In genomic region chr22:38923463-38924196, GRCh38 we compare ENCODE assay signal across 9 cellular contexts. TPM values are rescaled to one million over a fixed set of nuclear protein-coding genes. Genes with fewer than 3 reads are reported as not detected.
DNase-seq lines count a peak whose midpoint lies in the region; ATAC-seq, FAIRE-seq and TF ChIP-seq lines count a peak whose summit lies in the region.
"Had no signal": no experiment of that assay in that cellular context is flagged by ENCODE, and none has a peak within 500 bp of the region (broad histone marks: within the 10 kb centered on the region; RNA-seq: fewer than 3 reads in every experiment).

No MANE protein-coding gene starts in this region.

- H3K27me3 Mint-ChIP-seq in activated T-cell treated with anti-CD3 and anti-CD28 coated beads, Interleukin-2, amount 50 U/mL, for 4 hours (ENCODE audit: low read depth), result peaks cover 47% of the 10 kb centered on the region

- H3K9me3 Mint-ChIP-seq in activated T-cell treated with anti-CD3 and anti-CD28 coated beads, Interleukin-2, amount 50 U/mL, for 4 hours, result no peaks in the 10 kb centered on the region
- H3K9me3 Mint-ChIP-seq: stimulated activated naive CD8-positive, alpha-beta T cell treated with anti-CD3 and anti-CD28 coated beads, Interleukin-15, Interleukin-2, amounts not matched to agents 100 ng/mL and 50 ng/mL, for 24 hours had no signal

- DNase-seq in T1000 (lab: John Stamatoyannopoulos, UW), result peak; percentile 71
- peak; percentile 60 to 69 for DNase-seq in frontal cortex (ENCODE audit: low spot score in 2 of 2)
- peak; percentile 90 for DNase-seq in pons (ENCODE audit: low spot score)
- no peak for DNase-seq in Kasumi-1 (lab: John Stamatoyannopoulos, UW)
- DNase-seq in activated T-cell treated with anti-CD3 and anti-CD28 coated beads, Interleukin-2, amount 50 U/mL, for 4 hours, result no peak

- H3K4me3 Mint-ChIP-seq in activated T-cell treated with anti-CD3 and anti-CD28 coated beads, Interleukin-2, amount 50 U/mL, for 4 hours, result no peak overlapping the region
- H3K4me3 Mint-ChIP-seq: stimulated activated naive CD8-positive, alpha-beta T cell treated with anti-CD3 and anti-CD28 coated beads, Interleukin-15, Interleukin-2, amounts not matched to agents 100 ng/mL and 50 ng/mL, for 24 hours had no signal

- TF ChIP-seq EP300 in Ishikawa (IDR thresholded peaks at IDR 0.05; ENCODE audit: borderline replicate concordance), result no peak

- FAIRE-seq in A204.1 (lab: Jason Lieb, UNC) (peak; percentile 99), frontal cortex (lab: Jason Lieb, UNC) (no peak)

- ATAC-seq in GM18498 (IDR thresholded peaks at IDR 0.05; ENCODE audit: unreplicated experiment), result no peak
- no peak for ATAC-seq in activated T-cell treated with anti-CD3 and anti-CD28 coated beads, Interleukin-2, amount 50 U/mL, for 4 hours

- H3K36me3 Mint-ChIP-seq in activated T-cell treated with anti-CD3 and anti-CD28 coated beads, Interleukin-2, amount 50 U/mL, for 4 hours (ENCODE audit: insufficient read depth), result no peaks in the 10 kb centered on the region

- TF ChIP-seq RAD21 in Ishikawa (IDR thresholded peaks at IDR 0.05; ENCODE audit: low read depth), result 0 out of 2 replicates have a peak, but pooled peaks have one; percentile 3

- H3K4me1 Mint-ChIP-seq in activated T-cell treated with anti-CD3 and anti-CD28 coated beads, Interleukin-2, amount 50 U/mL, for 4 hours (ENCODE audit: low read depth), result peaks cover 3% of the 10 kb centered on the region

TF ChIP-seq in Ishikawa, 13 proteins besides CTCF, POLR2A, EP300 and RAD21:
- no peak for TF ChIP-seq TAF1 (IDR thresholded peaks at IDR 0.05; ENCODE audit: low read depth)
- TF ChIP-seq USF1 (IDR thresholded peaks at IDR 0.05), result peak; percentile 99
TF ChIP-seq in Ishikawa: peak in this region for 1.

RNA-seq across cellular contexts. Expression of gene APOBEC3A, which starts 33.8 kb away (rescaled TPM):
- total RNA-seq in frontal cortex, result not detected
- total RNA-seq in activated T-cell treated with anti-CD3 and anti-CD28 coated beads, Interleukin-2, amount 50 U/mL, for 4 hours, result under 1 TPM in 1 of 3 donors, not detected in 2; 0.13 TPM

RNA-seq across cellular contexts. Expression of gene CBX6, which starts 51.6 kb away (rescaled TPM):
- 30.2 TPM for total RNA-seq in frontal cortex
- 100 to 1,000 TPM; 192 to 225 (median 207) TPM for total RNA-seq in activated T-cell treated with anti-CD3 and anti-CD28 coated beads, Interleukin-2, amount 50 U/mL, for 4 hours

RNA-seq across cellular contexts. Expression of gene APOBEC3B, which starts 58.5 kb away (rescaled TPM):
- not detected for total RNA-seq in frontal cortex
- 1 to 10 TPM; 1.1 to 2.1 (median 1.2) TPM for total RNA-seq in activated T-cell treated with anti-CD3 and anti-CD28 coated beads, Interleukin-2, amount 50 U/mL, for 4 hours

Comparison
In these comparisons a context has a peak if more than half of its experiments do, and no peak if none do; other contexts are left out.
1. DNase-seq: peak in T1000 (single experiment), frontal cortex (2 of 2) and pons (single experiment); none in Kasumi-1 (0 of 2) and activated T-cell treated with anti-CD3 and anti-CD28 coated beads, Interleukin-2, amount 50 U/mL, for 4 hours (single experiment).